26 cellular contexts compared by ENCODE assay signal in genomic region chr10:100901051-100901450, GRCh38.
"Had no signal": no experiment of that assay in that cellular context is flagged by ENCODE, and none has a peak within 500 bp of the region (broad histone marks: within the 10 kb centered on the region; RNA-seq: fewer than 3 reads in every experiment).

No MANE protein-coding gene starts in this region.

- H3K9me3 ChIP-seq: esophagus squamous epithelium, lower lobe of right lung, pancreas, right atrium auricular region, testis, tibial artery had no signal

- H3K27ac Mint-ChIP-seq: immature natural killer cell; naive B cell; natural killer cell treated with Interleukin-12 subunit alpha and Interleukin-12 subunit beta and Interleukin-15 and Interleukin-18, amount 100 ng/mL, for 72 hours; stimulated activated memory B cell treated with anti-CD40 and anti-IgM and Interleukin-4, amounts not matched to agents 10 μg/mL and 1 μg/mL and 100 μg/mL, for 72 hours; type B pancreatic cell had no signal

- H3K27me3 ChIP-seq: pancreas, right atrium auricular region, testis had no signal

- H3K4me1 Mint-ChIP-seq: immature natural killer cell had no signal

- H3K4me1 ChIP-seq: esophagus squamous epithelium, lower lobe of right lung, pancreas, right atrium auricular region, tibial artery had no signal

- DNase-seq: dermis blood vessel endothelial cell; effector memory CD4-positive, alpha-beta T cell; erythroblast; esophagus squamous epithelium; hypothalamus; immature natural killer cell; islet precursor cell; kidney glomerular epithelial cell; left colon; left ventricle myocardium superior; lower lobe of right lung; naive B cell; occipital lobe; pancreas; stimulated activated CD4-positive, alpha-beta T cell treated with anti-CD3 and anti-CD28 coated beads, Interleukin-2, amount 100 ng/mL, for 24 hours; stimulated activated CD4-positive, alpha-beta T cell treated with anti-CD3 and anti-CD28 coated beads, Interleukin-4, amount 100 ng/mL, for 24 hours; stimulated activated naive CD8-positive, alpha-beta T cell treated with anti-CD3 and anti-CD28 coated beads, Interleukin-15, Interleukin-2, amounts not matched to agents 100 U/mL and 50 U/mL, for 24 hours; substantia nigra; testis; tibial artery had no signal

- H3K27ac ChIP-seq: coronary artery, esophagus squamous epithelium, lower lobe of right lung, pancreas, right atrium auricular region, testis, tibial artery had no signal

- H3K9me3 Mint-ChIP-seq: immature natural killer cell; naive B cell; natural killer cell treated with Interleukin-12 subunit alpha and Interleukin-12 subunit beta and Interleukin-15 and Interleukin-18, amount 100 ng/mL, for 72 hours; stimulated activated memory B cell treated with anti-CD40 and anti-IgM and Interleukin-4, amounts not matched to agents 10 μg/mL and 1 μg/mL and 100 μg/mL, for 72 hours; type B pancreatic cell had no signal

- ATAC-seq: left colon; left ventricle myocardium superior; lower lobe of right lung; natural killer cell treated with Interleukin-12 subunit alpha and Interleukin-12 subunit beta and Interleukin-15 and Interleukin-18, amount 100 ng/mL, for 72 hours; pancreas; sciatic nerve; stimulated activated memory B cell treated with anti-CD40 and anti-IgM and Interleukin-4, amounts not matched to agents 10 μg/mL and 1 μg/mL and 100 μg/mL, for 72 hours; stimulated activated naive CD8-positive, alpha-beta T cell treated with anti-CD3 and anti-CD28 coated beads, Interleukin-15, Interleukin-2, amounts not matched to agents 100 U/mL and 50 U/mL, for 24 hours had no signal

- H3K36me3 Mint-ChIP-seq: immature natural killer cell; naive B cell; natural killer cell treated with Interleukin-12 subunit alpha and Interleukin-12 subunit beta and Interleukin-15 and Interleukin-18, amount 100 ng/mL, for 72 hours; stimulated activated memory B cell treated with anti-CD40 and anti-IgM and Interleukin-4, amounts not matched to agents 10 μg/mL and 1 μg/mL and 100 μg/mL, for 72 hours; type B pancreatic cell had no signal

- H3K4me3 ChIP-seq: coronary artery, esophagus squamous epithelium, lower lobe of right lung, pancreas, right atrium auricular region, testis, tibial artery had no signal

- H3K4me3 Mint-ChIP-seq: immature natural killer cell; naive B cell; natural killer cell treated with Interleukin-12 subunit alpha and Interleukin-12 subunit beta and Interleukin-15 and Interleukin-18, amount 100 ng/mL, for 72 hours; stimulated activated memory B cell treated with anti-CD40 and anti-IgM and Interleukin-4, amounts not matched to agents 10 μg/mL and 1 μg/mL and 100 μg/mL, for 72 hours; type B pancreatic cell had no signal

- H3K36me3 ChIP-seq: esophagus squamous epithelium, lower lobe of right lung, pancreas, right atrium auricular region, tibial artery had no signal
